8 cellular contexts compared by ENCODE assay signal in the genomic region with DNA sequence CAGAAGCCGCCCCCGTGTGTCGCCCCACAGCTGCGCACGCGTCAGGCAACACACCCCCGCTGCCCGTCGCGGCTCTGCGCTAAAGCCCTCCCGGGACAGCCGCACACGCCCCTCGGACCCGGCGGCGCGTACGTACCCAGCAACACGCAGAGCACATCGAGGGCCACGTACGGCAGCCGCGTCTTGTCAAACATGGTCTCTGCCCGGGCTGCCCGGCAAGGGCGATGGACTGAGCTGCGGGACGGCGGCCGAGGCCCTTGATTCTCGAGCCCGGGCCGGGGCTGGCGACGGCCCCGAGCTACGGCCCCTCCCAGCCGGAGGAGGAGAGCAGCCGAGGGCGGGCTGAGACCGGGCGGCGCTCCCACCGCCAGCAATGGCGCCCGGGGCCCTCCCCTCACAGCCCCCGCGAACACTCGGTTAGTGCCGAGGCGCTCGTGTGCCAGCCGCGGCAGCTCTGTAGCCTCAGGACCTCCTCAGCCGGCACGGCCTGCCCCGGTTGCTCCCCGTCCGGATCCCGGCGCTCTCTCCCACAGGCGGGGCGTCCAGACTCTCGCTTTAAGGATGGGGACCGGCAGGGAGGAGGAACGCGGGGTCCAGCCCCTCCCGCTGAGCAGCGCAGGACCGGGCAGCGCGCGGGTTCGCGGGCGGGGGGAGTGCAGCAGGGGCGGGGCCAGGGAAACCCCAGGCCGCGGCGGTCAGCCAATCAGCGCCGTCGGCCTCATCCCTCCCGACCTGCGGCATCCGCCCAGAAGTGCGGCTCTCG. TPM values are rescaled to one million over a fixed set of nuclear protein-coding genes. Genes with fewer than 3 reads are reported as not detected.
DNase-seq lines count a peak whose midpoint lies in the region; ATAC-seq and TF ChIP-seq lines count a peak whose summit lies in the region.

Gene PLPP1, minus strand, starts transcription at position 529 of the 763 bp plus-strand sequence. Its CDS starts 335 bp downstream, at position 194.

- H3K9me3 ChIP-seq in BE2C = no peaks in the 10 kb centered on the region
- no peaks in the 10 kb centered on the region for H3K9me3 ChIP-seq in right lobe of liver

- peak; percentile 94 for DNase-seq in BE2C
- DNase-seq in NCI-H526 (lab: John Stamatoyannopoulos, UW) = peak; percentile 75 to 87
- peak; percentile 89 for DNase-seq in activated CD4-positive, alpha-beta memory T cell treated with anti-CD3 and anti-CD28 coated beads for 36 hours
- DNase-seq in dermis microvascular lymphatic vessel endothelial cell (ENCODE audit: low read depth in 2 of 2) = peak; percentile 75 to 93
- DNase-seq in right lobe of liver = peak; percentile 94 to 96 (median 96)
- DNase-seq in stimulated activated CD4-positive, alpha-beta T cell treated with anti-CD3 and anti-CD28 coated beads, Interleukin-4, amount 100 ng/mL, for 4 hours = peak; percentile 80 to 83

- peak within 1 kb of the TSS; percentile 77 for H3K27ac Mint-ChIP-seq in activated CD4-positive, alpha-beta memory T cell treated with anti-CD3 and anti-CD28 coated beads for 36 hours

- no peaks in the 10 kb centered on the region for H3K9me3 Mint-ChIP-seq in activated CD4-positive, alpha-beta memory T cell treated with anti-CD3 and anti-CD28 coated beads for 36 hours

- H3K27ac ChIP-seq in right lobe of liver = peak within 1 kb of the TSS; percentile 94 to 97 (median 94)

- no peaks in the 10 kb centered on the region for H3K27me3 ChIP-seq in BE2C
- no peaks in the 10 kb centered on the region for H3K27me3 ChIP-seq in right lobe of liver

- intact Hi-C loops in activated CD4-positive, alpha-beta memory T cell treated with anti-CD3 and anti-CD28 coated beads for 36 hours (cut with micrococcal nuclease) = loop anchor here (1.0 to 10.0 kb wide), 5 partner anchors 73 to 460 kb away; partner anchors contain the start of genes CDC20B and IL6ST
- intact Hi-C loops in right lobe of liver (cut with DNase I) = no loop called here

- no peaks in the 10 kb centered on the region for H3K27me3 Mint-ChIP-seq in activated CD4-positive, alpha-beta memory T cell treated with anti-CD3 and anti-CD28 coated beads for 36 hours

- peak; percentile 87 for TF ChIP-seq POLR2A in right lobe of liver (IDR thresholded peaks at IDR 0.05)

- no peak for TF ChIP-seq CTCF in BE2C (IDR thresholded peaks at IDR 0.05; ENCODE audit: low read depth, low read length)
- peak in 2 of 4 donors; percentile 3 to 9 for TF ChIP-seq CTCF in right lobe of liver (IDR thresholded peaks at IDR 0.05)

- H3K4me3 ChIP-seq in BE2C (ENCODE audit: low read depth, low read length) (peak within 1 kb of the TSS; percentile 73), right lobe of liver (peak within 1 kb of the TSS; percentile 87 to 96 (median 91))

- POLR2A ChIA-PET in activated CD4-positive, alpha-beta memory T cell treated with anti-CD3 and anti-CD28 coated beads for 36 hours (lab: Charles Lee) = interaction anchor here (1.3 kb wide), 1 partner anchor 78 kb away, joined by 3 read pairs; no protein-coding TSS in a partner anchor

- CTCF ChIA-PET in activated CD4-positive, alpha-beta memory T cell treated with anti-CD3 and anti-CD28 coated beads for 36 hours (lab: Charles Lee) = interaction anchor here (0.5 kb wide), 1 partner anchor 546 kb away, joined by 3 read pairs; no protein-coding TSS in a partner anchor

- WGBS in right lobe of liver (ENCODE audit: insufficient coverage, low coverage, low lambda C conversion rate, missing lambda C conversion rate) = no CpG with 5 or more reads among the region's 91 CpGs

- no peaks in the 10 kb centered on the region for H3K36me3 ChIP-seq in BE2C
- H3K36me3 ChIP-seq in right lobe of liver = no peaks in the 10 kb centered on the region

- peak within 1 kb of the TSS; percentile 85 for H3K4me3 Mint-ChIP-seq in activated CD4-positive, alpha-beta memory T cell treated with anti-CD3 and anti-CD28 coated beads for 36 hours

- peaks cover 24% of the 10 kb centered on the region for H3K4me1 Mint-ChIP-seq in activated CD4-positive, alpha-beta memory T cell treated with anti-CD3 and anti-CD28 coated beads for 36 hours (ENCODE audit: low read depth)

- H3K4me1 ChIP-seq in BE2C (peaks cover 4% of the 10 kb centered on the region; the same call in 1 of the 2 replicates), right lobe of liver (peaks cover 0 to 10% (median 3%) of the 10 kb centered on the region in 4 donors)

- no peaks in the 10 kb centered on the region for H3K36me3 Mint-ChIP-seq in activated CD4-positive, alpha-beta memory T cell treated with anti-CD3 and anti-CD28 coated beads for 36 hours

- ATAC-seq in GM19043 (IDR thresholded peaks at IDR 0.05; ENCODE audit: low read depth, unreplicated experiment) = peak; percentile 66
- ATAC-seq in HG03354 (IDR thresholded peaks at IDR 0.05; ENCODE audit: poor library complexity, severe bottlenecking, unreplicated experiment) = peak; percentile 75
- peak; percentile 91 to 97 (median 92) for ATAC-seq in right lobe of liver

RNA-seq across cellular contexts. Expression of gene PLPP1, which starts in this region (rescaled TPM):
- 5.9 TPM for polyA plus RNA-seq in BE2C (2012; ENCODE audit: insufficient read depth, insufficient read length, low read depth)
- 1 to 10 TPM; 6.7 to 7.2 TPM for total RNA-seq in activated CD4-positive, alpha-beta memory T cell treated with anti-CD3 and anti-CD28 coated beads for 36 hours
- total RNA-seq in dermis microvascular lymphatic vessel endothelial cell (181 and 391 TPM in 2 replicates), right lobe of liver (100 to 1,000 TPM in 2 of 6 experiments, 10 to 100 TPM in 4; 23.3 to 145 (median 36.0) TPM)

Comparison
In these comparisons a context has a peak if more than half of its experiments do, and no peak if none do; other contexts are left out.
1. Peak in every context shown above with its lines: DNase-seq, ATAC-seq, H3K4me3 ChIP-seq and H3K27ac ChIP-seq.